Comparison of ENCODE assay signal across 8 cellular contexts in the genomic region with DNA sequence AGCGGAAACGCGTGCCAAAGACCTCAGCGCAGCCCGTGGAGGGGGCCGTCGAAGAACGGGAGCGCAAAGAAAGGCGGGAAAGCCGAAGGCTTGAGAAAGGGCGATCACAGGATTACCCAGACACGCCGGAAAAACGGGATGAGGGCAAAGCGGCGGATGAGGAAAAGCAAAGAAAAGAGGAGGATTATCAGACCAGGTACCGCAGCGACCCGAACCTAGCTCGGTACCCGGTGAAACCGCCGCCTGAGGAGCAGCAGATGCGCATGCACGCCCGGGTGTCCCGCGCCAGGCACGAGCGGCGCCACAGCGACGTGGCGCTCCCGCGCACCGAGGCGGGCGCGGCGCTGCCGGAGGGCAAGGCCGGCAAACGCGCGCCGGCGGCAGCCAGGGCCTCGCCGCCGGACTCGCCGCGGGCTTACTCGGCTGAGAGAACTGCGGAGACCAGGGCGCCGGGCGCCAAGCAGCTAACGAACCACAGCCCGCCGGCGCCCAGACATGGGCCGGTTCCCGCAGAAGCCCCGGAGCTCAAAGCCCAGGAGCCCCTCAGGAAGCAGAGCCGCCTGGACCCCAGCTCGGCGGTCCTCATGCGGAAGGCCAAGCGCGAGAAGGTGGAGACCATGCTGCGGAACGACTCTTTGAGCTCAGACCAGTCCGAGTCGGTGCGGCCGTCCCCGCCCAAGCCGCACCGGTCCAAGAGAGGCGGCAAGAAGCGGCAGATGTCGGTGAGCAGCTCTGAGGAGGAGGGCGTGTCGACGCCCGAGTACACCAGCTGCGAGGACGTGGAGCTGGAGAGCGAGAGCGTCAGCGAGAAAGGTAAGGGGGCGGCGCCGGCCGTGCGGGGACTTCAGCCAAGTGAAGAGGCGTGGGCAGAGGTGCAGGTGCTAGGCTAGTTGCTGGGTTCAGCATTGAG.
DNase-seq lines count a peak whose midpoint lies in the region; ATAC-seq and TF ChIP-seq lines count a peak whose summit lies in the region.

No MANE protein-coding gene starts in this region.

- POLR2A ChIA-PET in activated B cell treated with CpG ODN at 0.5 μM for 24 hours (lab: Charles Lee): no interaction called here
- POLR2A ChIA-PET in OCI-LY7 (lab: Charles Lee): interaction anchor here (0.6 kb wide), 1 partner anchor 58 kb away, joined by 4 read pairs; no protein-coding TSS in a partner anchor

- H3K27me3 Mint-ChIP-seq in activated B cell treated with CpG ODN at 0.5 μM for 24 hours: peaks cover 40% of the 10 kb centered on the region

- H3K27ac Mint-ChIP-seq in activated B cell treated with CpG ODN at 0.5 μM for 24 hours: no peak overlapping the region

- no peaks in the 10 kb centered on the region for H3K79me2 ChIP-seq in OCI-LY7 (ENCODE audit: insufficient read depth, low read depth, low read length)

- H3K36me3 ChIP-seq in left ventricle myocardium inferior (no peaks in the 10 kb centered on the region), rectal smooth muscle tissue (ENCODE audit: control insufficient read depth, insufficient read depth, low read length) (no peaks in the 10 kb centered on the region), OCI-LY7 (ENCODE audit: insufficient read depth, low read length) (no peaks in the 10 kb centered on the region)

- H3K4me2 ChIP-seq in OCI-LY7 (ENCODE audit: low read length): no peak overlapping the region

- no peaks in the 10 kb centered on the region for H3K9me3 Mint-ChIP-seq in activated B cell treated with CpG ODN at 0.5 μM for 24 hours

- no peaks in the 10 kb centered on the region for H4K20me1 ChIP-seq in OCI-LY7 (ENCODE audit: insufficient read depth, low read length)

- ATAC-seq in GM19372 (IDR thresholded peaks at IDR 0.05; ENCODE audit: low read depth, unreplicated experiment): peak; percentile 86
- ATAC-seq in activated B cell treated with CpG ODN at 0.5 μM for 24 hours (ENCODE audit: low read depth): peak; percentile 42

- H3K27ac ChIP-seq in left ventricle myocardium inferior (replicated peaks): no peak overlapping the region
- no peak overlapping the region for H3K27ac ChIP-seq in rectal smooth muscle tissue (ENCODE audit: low read depth, low read length)
- H3K27ac ChIP-seq in OCI-LY7 (ENCODE audit: low read depth, low read length, poor library complexity, severe bottlenecking): no peak overlapping the region

- H3K4me1 ChIP-seq in left ventricle myocardium inferior (peaks cover 7% of the 10 kb centered on the region), rectal smooth muscle tissue (ENCODE audit: control insufficient read depth, insufficient read depth, low read length) (no peaks in the 10 kb centered on the region), OCI-LY7 (ENCODE audit: insufficient read depth, low read length, poor library complexity, severe bottlenecking) (no peaks in the 10 kb centered on the region)

- H3K9me3 ChIP-seq in left ventricle myocardium inferior (replicated peaks): no peaks in the 10 kb centered on the region
- no peaks in the 10 kb centered on the region for H3K9me3 ChIP-seq in OCI-LY7 (ENCODE audit: low read length)

- H3K4me3 ChIP-seq in left ventricle myocardium inferior (peak overlapping the region; percentile 57), rectal smooth muscle tissue (ENCODE audit: low read length) (peak overlapping the region; percentile 37), OCI-LY7 (ENCODE audit: low read depth, low read length, poor library complexity, severe bottlenecking) (no peak overlapping the region)

- no peak overlapping the region for H3K9ac ChIP-seq in rectal smooth muscle tissue (ENCODE audit: low read length)

- H3K4me1 Mint-ChIP-seq in activated B cell treated with CpG ODN at 0.5 μM for 24 hours: peaks cover 10% of the 10 kb centered on the region

- no peak overlapping the region for H2AFZ ChIP-seq in OCI-LY7 (ENCODE audit: low read length)

- no TSS peak for BruUV-seq in OCI-LY7 (replicated peaks; lab: Mats Ljungman, UMichigan)

- no peaks in the 10 kb centered on the region for H3K36me3 Mint-ChIP-seq in activated B cell treated with CpG ODN at 0.5 μM for 24 hours (ENCODE audit: low read depth)

- H3K4me3 Mint-ChIP-seq in activated B cell treated with CpG ODN at 0.5 μM for 24 hours: peak overlapping the region; percentile 66

- DNase-seq in DMS153 treated with DMSO at 0.1 percent for 48 hours (lab: John Stamatoyannopoulos, UW; ENCODE audit: unreplicated experiment) (peak; percentile 63), HS-27A (ENCODE audit: low read depth) (peak; percentile 20), activated B cell treated with CpG ODN at 0.5 μM for 24 hours (no peak), left ventricle myocardium inferior (no peak), OCI-LY7 (ENCODE audit: low spot score) (no peak), CD1c-positive myeloid dendritic cell (ENCODE audit: extremely low spot score) (no peak)

- no peaks in the 10 kb centered on the region for H3K9me2 ChIP-seq in OCI-LY7 (ENCODE audit: insufficient read depth, low read length)

- intact Hi-C loops in activated B cell treated with CpG ODN at 0.5 μM for 24 hours (cut with micrococcal nuclease): no loop called here
- intact Hi-C loops in left ventricle myocardium inferior (cut with micrococcal nuclease): no loop called here
- intact Hi-C loops in OCI-LY7 (cut with micrococcal nuclease; ENCODE audit: unreplicated experiment): no loop called here

- H3K27me3 ChIP-seq in left ventricle myocardium inferior (ENCODE audit: low read depth) (peaks cover 66% of the 10 kb centered on the region), rectal smooth muscle tissue (ENCODE audit: control insufficient read depth, insufficient read depth, low read length) (no peaks in the 10 kb centered on the region)

- CTCF ChIA-PET in activated B cell treated with CpG ODN at 0.5 μM for 24 hours (lab: Charles Lee) (no interaction called here), OCI-LY7 (lab: Charles Lee; ENCODE audit: unreplicated experiment) (no interaction called here)

- TF ChIP-seq CTCF in activated B cell treated with CpG ODN at 0.5 μM for 24 hours (IDR thresholded peaks at IDR 0.05) (no peak), left ventricle myocardium inferior (IDR thresholded peaks at IDR 0.05; ENCODE audit: borderline replicate concordance) (no peak), OCI-LY7 (conservative IDR thresholded peaks at IDR 0.05; ENCODE audit: low read length) (no peak)

Comparison
In these comparisons a context has a peak if more than half of its experiments do, and no peak if none do; other contexts are left out.
1. DNase-seq: peak in DMS153 treated with DMSO at 0.1 percent for 48 hours (single experiment) and HS-27A (single experiment); none in activated B cell treated with CpG ODN at 0.5 μM for 24 hours (single experiment), left ventricle myocardium inferior (single experiment), OCI-LY7 (single experiment) and CD1c-positive myeloid dendritic cell (single experiment).